In genomic region chr7:16846611-16847165, GRCh38 we compare ENCODE assay signal across 26 cellular contexts. TPM values are rescaled to one million over a fixed set of nuclear protein-coding genes. Genes with fewer than 3 reads are reported as not detected.
DNase-seq lines count a peak whose midpoint lies in the region; ATAC-seq and TF ChIP-seq lines count a peak whose summit lies in the region.
"Had no signal": no experiment of that assay in that cellular context is flagged by ENCODE, and none has a peak within 500 bp of the region (broad histone marks: within the 10 kb centered on the region; RNA-seq: fewer than 3 reads in every experiment).

No MANE protein-coding gene starts in this region.

- no peaks in the 10 kb centered on the region for H3K9me3 ChIP-seq in PC-3 (ENCODE audit: low read length)
- peaks cover 0 to 4% (median 0%) of the 10 kb centered on the region in 4 donors for H3K9me3 ChIP-seq in stomach
- H3K9me3 ChIP-seq in MG63: no peaks in the 10 kb centered on the region
- H3K9me3 ChIP-seq in CD8-positive, alpha-beta T cell (ENCODE audit: low read length): no peaks in the 10 kb centered on the region
- H3K9me3 ChIP-seq: adrenal gland, SJSA1 had no signal

- H3K27me3 Mint-ChIP-seq in CD8-positive, alpha-beta T cell (ENCODE audit: low read depth): peaks cover 11% of the 10 kb centered on the region

- TF ChIP-seq CTCF in PC-3 (conservative IDR thresholded peaks at IDR 0.05; ENCODE audit: low read depth, low read length) (no peak), fibroblast of villous mesenchyme (IDR thresholded peaks at IDR 0.05; ENCODE audit: insufficient read depth, low read depth, low read length) (no peak), stomach (IDR thresholded peaks at IDR 0.05) (no peak)
- TF ChIP-seq CTCF in CD8-positive, alpha-beta T cell (IDR thresholded peaks at IDR 0.05): no peak

- no peak overlapping the region for H3K27ac Mint-ChIP-seq in CD8-positive, alpha-beta T cell
- H3K27ac Mint-ChIP-seq: activated CD4-positive, alpha-beta T cell treated with anti-CD3 and anti-CD28 coated beads for 36 hours; immature natural killer cell; natural killer cell had no signal

- peaks cover 2% of the 10 kb centered on the region for H3K4me1 Mint-ChIP-seq in CD8-positive, alpha-beta T cell (ENCODE audit: low read depth)
- H3K4me1 Mint-ChIP-seq: activated CD4-positive, alpha-beta T cell treated with anti-CD3 and anti-CD28 coated beads for 36 hours; central memory CD8-positive, alpha-beta T cell had no signal

- POLR2A ChIA-PET in PC-3 (lab: Charles Lee; ENCODE audit: unreplicated experiment): interaction anchor here (0.6 to 0.7 kb wide), 3 partner anchors 37 to 394 kb away, joined by 3 to 5 read pairs (median 3); no protein-coding TSS in a partner anchor
- POLR2A ChIA-PET in CD8-positive, alpha-beta T cell (lab: Charles Lee): no interaction called here

- 22 to 52% (median 33%) methylated on average over 2 of the region's 2 CpGs for WGBS in stomach, 5 donors

- peak overlapping the region; percentile 63 for H2AFZ ChIP-seq in PC-3 (ENCODE audit: low read length)

- no peaks in the 10 kb centered on the region for H4K20me1 ChIP-seq in PC-3 (ENCODE audit: low read length)

- DNase-seq in NCI-H2029 (lab: John Stamatoyannopoulos, UW) (peak; percentile 0), NCI-H2029 treated with DMSO at 0.1 percent for 48 hours (lab: John Stamatoyannopoulos, UW) (no peak), PC-3 (peak; percentile 50), fibroblast of villous mesenchyme (ENCODE audit: low read depth) (peak; percentile 41), stomach (no peak), MG63 (no peak), hepatic stellate cell (ENCODE audit: low spot score) (no peak)
- DNase-seq in CD8-positive, alpha-beta T cell: no peak
- DNase-seq: activated CD4-positive, alpha-beta T cell treated with anti-CD3 and anti-CD28 coated beads for 36 hours; activated effector memory CD4-positive, alpha-beta T cell treated with anti-CD3 and anti-CD28 coated beads, Interleukin-2, amount 50 U/mL, for 16 hours; adrenal gland; C1 segment of cervical spinal cord; DMS79 treated with DMSO at 0.1 percent for 48 hours; immature natural killer cell; Kasumi-1; natural killer cell; NCI-H446 treated with DMSO at 0.1 percent for 48 hours; posterior cingulate gyrus; stimulated activated CD4-positive, alpha-beta T cell treated with anti-CD3 and anti-CD28 coated beads, Interleukin-4, amount 100 ng/mL, for 24 hours; T1000 had no signal

- H3K9me2 ChIP-seq in PC-3 (replicated peaks; ENCODE audit: low read length): no peaks in the 10 kb centered on the region

- H3K27me3 ChIP-seq in PC-3 (ENCODE audit: low read length) (no peaks in the 10 kb centered on the region), stomach (no peaks in the 10 kb centered on the region), MG63 (no peaks in the 10 kb centered on the region)
- no peaks in the 10 kb centered on the region for H3K27me3 ChIP-seq in CD8-positive, alpha-beta T cell (ENCODE audit: insufficient read depth, low read length)
- H3K27me3 ChIP-seq: adrenal gland, SJSA1 had no signal

- TF ChIP-seq POLR2A in stomach (IDR thresholded peaks at IDR 0.05): no peak

- CTCF ChIA-PET in PC-3 (lab: Charles Lee): interaction anchor here (0.6 to 0.7 kb wide), 2 partner anchors 36 to 151 kb away, joined by 3 read pairs; no protein-coding TSS in a partner anchor
- CTCF ChIA-PET in CD8-positive, alpha-beta T cell (lab: Charles Lee): no interaction called here

- peak overlapping the region; percentile 97 for H3K27ac ChIP-seq in PC-3 (ENCODE audit: low read length)
- peak overlapping the region in 4 of 5 donors; percentile 56 to 66 (median 62) for H3K27ac ChIP-seq in stomach
- H3K27ac ChIP-seq in CD8-positive, alpha-beta T cell (ENCODE audit: low read depth, low read length): no peak overlapping the region
- H3K27ac ChIP-seq: adrenal gland, SJSA1 had no signal

- no peaks in the 10 kb centered on the region for H3K9me3 Mint-ChIP-seq in CD8-positive, alpha-beta T cell
- H3K9me3 Mint-ChIP-seq: central memory CD8-positive, alpha-beta T cell; immature natural killer cell; natural killer cell had no signal

- H3K4me1 ChIP-seq in PC-3 (ENCODE audit: insufficient read depth, low read length) (peaks cover 33% of the 10 kb centered on the region), stomach (peaks cover 0 to 31% (median 14%) of the 10 kb centered on the region in 4 donors)
- no peaks in the 10 kb centered on the region for H3K4me1 ChIP-seq in CD8-positive, alpha-beta T cell (ENCODE audit: insufficient read depth, low read length)
- H3K4me1 ChIP-seq: adrenal gland had no signal

- H3K4me3 Mint-ChIP-seq in CD8-positive, alpha-beta T cell: no peak overlapping the region
- H3K4me3 Mint-ChIP-seq: activated CD4-positive, alpha-beta T cell treated with anti-CD3 and anti-CD28 coated beads for 36 hours; central memory CD8-positive, alpha-beta T cell; immature natural killer cell; natural killer cell had no signal

- peak overlapping the region; percentile 93 for H3K4me2 ChIP-seq in PC-3 (ENCODE audit: low read length)

- intact Hi-C loops in PC-3 (cut with micrococcal nuclease): loop anchor here (1.0 to 2.0 kb wide), 4 partner anchors 33 to 70 kb away; no protein-coding TSS in a partner anchor
- intact Hi-C loops in stomach (cut with DNase I; ENCODE audit: low total_unique reads): no loop called here
- intact Hi-C loops in CD8-positive, alpha-beta T cell (cut with DNase I, micrococcal nuclease): no loop called here

- BruUV-seq in PC-3 (replicated peaks; lab: Mats Ljungman, UMichigan): TSS peak; percentile 98

- no peaks in the 10 kb centered on the region for H3K79me2 ChIP-seq in PC-3 (ENCODE audit: low read length)

- ATAC-seq in PC-3: peak; percentile 27
- no peak for ATAC-seq in CD8-positive, alpha-beta T cell
- ATAC-seq: activated CD4-positive, alpha-beta T cell treated with anti-CD3 and anti-CD28 coated beads for 36 hours; natural killer cell had no signal

- peaks cover 4% of the 10 kb centered on the region for H3F3A ChIP-seq in PC-3 (ENCODE audit: low read length, unreplicated experiment)

- H3K9ac ChIP-seq in PC-3 (ENCODE audit: low read length): peak overlapping the region; percentile 76

- H3K4me3 ChIP-seq in PC-3 (ENCODE audit: low read length) (peak overlapping the region; percentile 61), fibroblast of villous mesenchyme (ENCODE audit: low read depth, low read length) (no peak overlapping the region), stomach (no peak overlapping the region), MG63 (no peak overlapping the region)
- H3K4me3 ChIP-seq in CD8-positive, alpha-beta T cell (ENCODE audit: low read depth, low read length): no peak overlapping the region
- H3K4me3 ChIP-seq: adrenal gland, SJSA1 had no signal

- H3K36me3 ChIP-seq in PC-3 (ENCODE audit: low read depth, low read length) (no peaks in the 10 kb centered on the region), stomach (no peaks in the 10 kb centered on the region), MG63 (no peaks in the 10 kb centered on the region)
- no peaks in the 10 kb centered on the region for H3K36me3 ChIP-seq in CD8-positive, alpha-beta T cell (ENCODE audit: insufficient read depth, low read length)
- H3K36me3 ChIP-seq: adrenal gland, SJSA1 had no signal

- H3K36me3 Mint-ChIP-seq in CD8-positive, alpha-beta T cell: no peaks in the 10 kb centered on the region
- H3K36me3 Mint-ChIP-seq: immature natural killer cell, natural killer cell had no signal

- TF ChIP-seq EP300 in stomach (IDR thresholded peaks at IDR 0.05): no peak

RNA-seq across cellular contexts. Expression of gene AGR3, which starts 35.1 kb away (rescaled TPM):
- total RNA-seq in PC-3 (2014; rRNA removed) (not detected in 2 replicates), fibroblast of villous mesenchyme (not detected in 2 replicates), stomach (10 to 100 TPM in 2 of 5 donors, not detected in 3; 14.2 to 74.0 TPM)
- polyA plus RNA-seq in stomach: 10 to 100 TPM; 17.4 to 70.4 (median 24.2) TPM
- not detected in 2 replicates for total RNA-seq in MG63 (2014; rRNA removed; shearing (Covaris generic); ENCODE audit: low replicate concordance)
- total RNA-seq in CD8-positive, alpha-beta T cell: not detected
- total RNA-seq: A673; activated CD4-positive, alpha-beta T cell treated with anti-CD3 and anti-CD28 coated beads for 36 hours; adrenal gland; HT1080; lung microvascular endothelial cell; natural killer cell; SJSA1; skeletal muscle tissue had no signal
- polyA plus RNA-seq: adrenal gland, immature natural killer cell had no signal

RNA-seq across cellular contexts. Expression of gene AGR2, which starts 41.9 kb away (rescaled TPM):
- total RNA-seq in PC-3 (2014; rRNA removed) (72.2 and 140 TPM in 2 replicates), fibroblast of villous mesenchyme (not detected in 2 replicates), stomach (1,000 to 10,000 TPM in 1 of 5 donors, 100 to 1,000 TPM in 3, 10 to 100 TPM in 1; 32.1 to 2,927 (median 145) TPM)
- 100 to 1,000 TPM; 122 to 625 (median 228) TPM for polyA plus RNA-seq in stomach
- not detected in 2 replicates for total RNA-seq in MG63 (2014; rRNA removed; shearing (Covaris generic); ENCODE audit: low replicate concordance)
- not detected for total RNA-seq in CD8-positive, alpha-beta T cell
- total RNA-seq: A673; activated CD4-positive, alpha-beta T cell treated with anti-CD3 and anti-CD28 coated beads for 36 hours; HT1080; lung microvascular endothelial cell; natural killer cell; SJSA1 had no signal
- polyA plus RNA-seq: immature natural killer cell had no signal

Comparison
In these comparisons a context has a peak if more than half of its experiments do, and no peak if none do; other contexts are left out.
1. DNase-seq: peak in NCI-H2029 (single experiment), PC-3 (single experiment) and fibroblast of villous mesenchyme (single experiment); none in NCI-H2029 treated with DMSO at 0.1 percent for 48 hours (single experiment), stomach (single experiment), MG63 (single experiment), CD8-positive, alpha-beta T cell (0 of 7) and hepatic stellate cell (single experiment).
2. RNA of gene AGR2, which starts 41.9 kb away (total RNA-seq): 32.1 to 2,927 TPM in stomach and 72.2 to 140 TPM in PC-3; not detected in fibroblast of villous mesenchyme, not detected in MG63 and not detected in CD8-positive, alpha-beta T cell; every median in the first group is over 10 times any median in the second.